ENCODE assay signal across 27 cellular contexts in the genomic region with DNA sequence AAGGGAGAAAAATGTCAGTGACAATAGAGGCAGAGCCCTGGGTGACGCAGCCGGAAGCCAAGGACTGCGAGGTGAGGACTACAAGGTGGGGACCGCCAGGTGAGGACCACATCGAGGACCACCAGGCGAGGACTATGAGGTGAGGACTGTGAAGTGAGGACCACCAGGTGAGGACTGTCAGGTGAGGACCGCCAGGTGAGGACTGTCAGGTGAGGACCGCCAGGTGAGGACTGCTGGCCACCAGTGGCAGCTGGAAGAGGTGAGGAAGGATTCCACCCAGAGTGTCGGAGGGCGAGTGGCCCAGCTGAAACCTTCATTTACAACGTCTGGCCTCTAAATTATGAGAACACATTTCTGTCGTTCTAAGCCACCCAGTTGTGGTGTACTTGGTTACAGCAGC. TPM values are rescaled to one million over a fixed set of nuclear protein-coding genes. Genes with fewer than 3 reads are reported as not detected.
DNase-seq lines count a peak whose midpoint lies in the region; ATAC-seq and TF ChIP-seq lines count a peak whose summit lies in the region.
"Had no signal": no experiment of that assay in that cellular context is flagged by ENCODE, and none has a peak within 500 bp of the region (broad histone marks: within the 10 kb centered on the region; RNA-seq: fewer than 3 reads in every experiment).

No MANE protein-coding gene starts in this region.

- TF ChIP-seq CTCF in WTC11 (IDR thresholded peaks at IDR 0.05): no peak
- no peak for TF ChIP-seq CTCF in ovary (IDR thresholded peaks at IDR 0.05)
- no peak for TF ChIP-seq CTCF in upper lobe of right lung (IDR thresholded peaks at IDR 0.05)

- H3K27ac ChIP-seq in ovary: peak overlapping the region; percentile 9 to 75
- H3K27ac ChIP-seq in upper lobe of right lung: peak overlapping the region; percentile 59
- H3K27ac ChIP-seq: SK-N-MC had no signal

- H3K27me3 ChIP-seq in ovary (no peaks in the 10 kb centered on the region), upper lobe of right lung (no peaks in the 10 kb centered on the region)

- no peaks in the 10 kb centered on the region for H3K9me3 Mint-ChIP-seq in WTC11
- H3K9me3 Mint-ChIP-seq: activated naive CD8-positive, alpha-beta T cell treated with anti-CD3 and anti-CD28 coated beads for 36 hours; activated T-cell treated with anti-CD3 and anti-CD28 coated beads, Interleukin-2, amount 50 U/mL, for 24 hours; CD4-positive, alpha-beta T cell; IgD-negative memory B cell; memory B cell had no signal

- H3K36me3 Mint-ChIP-seq in WTC11: peaks cover 42% of the 10 kb centered on the region
- H3K36me3 Mint-ChIP-seq: IgD-negative memory B cell had no signal

- no peak for TF ChIP-seq POLR2A in ovary (IDR thresholded peaks at IDR 0.05)

- peak overlapping the region; percentile 79; the same call in 1 of the 2 replicates for H3K27ac Mint-ChIP-seq in WTC11
- H3K27ac Mint-ChIP-seq: activated naive CD8-positive, alpha-beta T cell treated with anti-CD3 and anti-CD28 coated beads for 36 hours; CD4-positive, alpha-beta T cell; IgD-negative memory B cell; memory B cell had no signal

- TF ChIP-seq EP300 in ovary (IDR thresholded peaks at IDR 0.05): no peak

- H3K36me3 ChIP-seq in ovary (no peaks in the 10 kb centered on the region), upper lobe of right lung (peaks cover 13% of the 10 kb centered on the region)

- no peak for ATAC-seq in WTC11
- peak; percentile 5 for ATAC-seq in left lobe of liver
- ATAC-seq in upper lobe of right lung: no peak
- ATAC-seq: sciatic nerve had no signal

- H3K4me1 ChIP-seq in ovary (ENCODE audit: insufficient read depth): peaks cover 24% of the 10 kb centered on the region
- H3K4me1 ChIP-seq in upper lobe of right lung: peaks cover 41% of the 10 kb centered on the region

- H3K4me3 ChIP-seq in ovary: no peak overlapping the region
- no peak overlapping the region for H3K4me3 ChIP-seq in upper lobe of right lung
- H3K4me3 ChIP-seq: PC-9, SK-N-MC had no signal

- POLR2A ChIA-PET in WTC11 (lab: Charles Lee): no interaction called here

- peaks cover 21% of the 10 kb centered on the region for H3K4me1 Mint-ChIP-seq in WTC11
- H3K4me1 Mint-ChIP-seq: memory B cell had no signal

- no peak overlapping the region for H3K4me3 Mint-ChIP-seq in WTC11
- H3K4me3 Mint-ChIP-seq: activated naive CD8-positive, alpha-beta T cell treated with anti-CD3 and anti-CD28 coated beads for 36 hours; activated T-cell treated with anti-CD3 and anti-CD28 coated beads, Interleukin-2, amount 50 U/mL, for 24 hours; CD4-positive, alpha-beta T cell; memory B cell had no signal

- WGBS in ovary, 3 donors: 92 to 96% (median 94%) methylated on average over 12 of the region's 12 CpGs

- H3K9me3 ChIP-seq in ovary (no peaks in the 10 kb centered on the region), upper lobe of right lung (no peaks in the 10 kb centered on the region)

- CTCF ChIA-PET in WTC11 (lab: Charles Lee): interaction anchor here (1.0 kb wide), 1 partner anchor 302 kb away, joined by 4 read pairs; no protein-coding TSS in a partner anchor

- H3K27me3 Mint-ChIP-seq in WTC11 (ENCODE audit: low read depth): no peaks in the 10 kb centered on the region
- H3K27me3 Mint-ChIP-seq: activated naive CD8-positive, alpha-beta T cell treated with anti-CD3 and anti-CD28 coated beads for 36 hours; activated T-cell treated with anti-CD3 and anti-CD28 coated beads, Interleukin-2, amount 50 U/mL, for 24 hours; CD4-positive, alpha-beta T cell; IgD-negative memory B cell had no signal

- intact Hi-C loops in ovary (cut with DNase I): no loop called here
- intact Hi-C loops in upper lobe of right lung (cut with DNase I): no loop called here

- no peak for DNase-seq in WTC11 (ENCODE audit: low spot score)
- DNase-seq in left lobe of liver (ENCODE audit: low spot score): no peak
- DNase-seq in ovary: peak in 2 of 5 donors; percentile 39
- no peak for DNase-seq in upper lobe of right lung
- DNase-seq in cerebellar nuclear complex (lab: John Stamatoyannopoulos, UW): no peak
- no peak for DNase-seq in EL
- no peak for DNase-seq in activated gamma-delta T cell treated with Interleukin-2 at 50 U/mL for 16 hours
- no peak for DNase-seq in hepatic stellate cell (ENCODE audit: low spot score)
- DNase-seq: activated effector memory CD4-positive, alpha-beta T cell treated with anti-CD3 and anti-CD28 coated beads, Interleukin-2, amount 50 U/mL, for 16 hours; activated naive CD8-positive, alpha-beta T cell treated with anti-CD3 and anti-CD28 coated beads for 36 hours; activated T-cell treated with anti-CD3 and anti-CD28 coated beads, Interleukin-2, amount 50 U/mL, for 24 hours; CD4-positive, alpha-beta T cell; DMS 273 treated with DMSO at 0.1 percent for 48 hours; HCEC 1CT; hypothalamus; left cardiac atrium; NCI-H146; NCI-H226; NCI-H69; PC-9; stimulated activated CD4-positive, alpha-beta T cell treated with anti-CD3 and anti-CD28 coated beads, Interleukin-12 subunit alpha, Interleukin-12 subunit beta, amount 100 ng/mL, for 4 hours; stimulated activated CD4-positive, alpha-beta T cell treated with anti-CD3 and anti-CD28 coated beads, Interleukin-2, amount 100 ng/mL, for 48 hours; T-helper 1 cell had no signal

TF ChIP-seq in WTC11, 78 proteins besides CTCF, POLR2A, EP300 and RAD21 (continues in another document):
- TF ChIP-seq ZNF138 (CRISPR knock-in tag; conservative IDR thresholded peaks at IDR 0.05): no peak
- TF ChIP-seq, protein P1, sequence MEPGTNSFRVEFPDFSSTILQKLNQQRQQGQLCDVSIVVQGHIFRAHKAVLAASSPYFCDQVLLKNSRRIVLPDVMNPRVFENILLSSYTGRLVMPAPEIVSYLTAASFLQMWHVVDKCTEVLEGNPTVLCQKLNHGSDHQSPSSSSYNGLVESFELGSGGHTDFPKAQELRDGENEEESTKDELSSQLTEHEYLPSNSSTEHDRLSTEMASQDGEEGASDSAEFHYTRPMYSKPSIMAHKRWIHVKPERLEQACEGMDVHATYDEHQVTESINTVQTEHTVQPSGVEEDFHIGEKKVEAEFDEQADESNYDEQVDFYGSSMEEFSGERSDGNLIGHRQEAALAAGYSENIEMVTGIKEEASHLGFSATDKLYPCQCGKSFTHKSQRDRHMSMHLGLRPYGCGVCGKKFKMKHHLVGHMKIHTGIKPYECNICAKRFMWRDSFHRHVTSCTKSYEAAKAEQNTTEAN (CRISPR knock-in tag; IDR thresholded peaks at IDR 0.05): no peak
- no peak for TF ChIP-seq SMAD3 (CRISPR knock-in tag; IDR thresholded peaks at IDR 0.05; ENCODE audit: borderline replicate concordance)
- TF ChIP-seq EMX1 (CRISPR knock-in tag; IDR thresholded peaks at IDR 0.05): no peak
- TF ChIP-seq, protein P2, sequence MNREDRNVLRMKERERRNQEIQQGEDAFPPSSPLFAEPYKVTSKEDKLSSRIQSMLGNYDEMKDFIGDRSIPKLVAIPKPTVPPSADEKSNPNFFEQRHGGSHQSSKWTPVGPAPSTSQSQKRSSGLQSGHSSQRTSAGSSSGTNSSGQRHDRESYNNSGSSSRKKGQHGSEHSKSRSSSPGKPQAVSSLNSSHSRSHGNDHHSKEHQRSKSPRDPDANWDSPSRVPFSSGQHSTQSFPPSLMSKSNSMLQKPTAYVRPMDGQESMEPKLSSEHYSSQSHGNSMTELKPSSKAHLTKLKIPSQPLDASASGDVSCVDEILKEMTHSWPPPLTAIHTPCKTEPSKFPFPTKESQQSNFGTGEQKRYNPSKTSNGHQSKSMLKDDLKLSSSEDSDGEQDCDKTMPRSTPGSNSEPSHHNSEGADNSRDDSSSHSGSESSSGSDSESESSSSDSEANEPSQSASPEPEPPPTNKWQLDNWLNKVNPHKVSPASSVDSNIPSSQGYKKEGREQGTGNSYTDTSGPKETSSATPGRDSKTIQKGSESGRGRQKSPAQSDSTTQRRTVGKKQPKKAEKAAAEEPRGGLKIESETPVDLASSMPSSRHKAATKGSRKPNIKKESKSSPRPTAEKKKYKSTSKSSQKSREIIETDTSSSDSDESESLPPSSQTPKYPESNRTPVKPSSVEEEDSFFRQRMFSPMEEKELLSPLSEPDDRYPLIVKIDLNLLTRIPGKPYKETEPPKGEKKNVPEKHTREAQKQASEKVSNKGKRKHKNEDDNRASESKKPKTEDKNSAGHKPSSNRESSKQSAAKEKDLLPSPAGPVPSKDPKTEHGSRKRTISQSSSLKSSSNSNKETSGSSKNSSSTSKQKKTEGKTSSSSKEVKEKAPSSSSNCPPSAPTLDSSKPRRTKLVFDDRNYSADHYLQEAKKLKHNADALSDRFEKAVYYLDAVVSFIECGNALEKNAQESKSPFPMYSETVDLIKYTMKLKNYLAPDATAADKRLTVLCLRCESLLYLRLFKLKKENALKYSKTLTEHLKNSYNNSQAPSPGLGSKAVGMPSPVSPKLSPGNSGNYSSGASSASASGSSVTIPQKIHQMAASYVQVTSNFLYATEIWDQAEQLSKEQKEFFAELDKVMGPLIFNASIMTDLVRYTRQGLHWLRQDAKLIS (CRISPR knock-in tag; IDR thresholded peaks at IDR 0.05; ENCODE audit: borderline replicate concordance): no peak
- no peak for TF ChIP-seq JUN (CRISPR knock-in tag; IDR thresholded peaks at IDR 0.05)
- no peak for TF ChIP-seq MYBL2 (CRISPR knock-in tag; IDR thresholded peaks at IDR 0.05)
- no peak for TF ChIP-seq FOXP1 (CRISPR knock-in tag; IDR thresholded peaks at IDR 0.05; ENCODE audit: borderline replicate concordance)
- TF ChIP-seq NR2C2 (CRISPR knock-in tag; IDR thresholded peaks at IDR 0.05): no peak
- TF ChIP-seq, protein P3, sequence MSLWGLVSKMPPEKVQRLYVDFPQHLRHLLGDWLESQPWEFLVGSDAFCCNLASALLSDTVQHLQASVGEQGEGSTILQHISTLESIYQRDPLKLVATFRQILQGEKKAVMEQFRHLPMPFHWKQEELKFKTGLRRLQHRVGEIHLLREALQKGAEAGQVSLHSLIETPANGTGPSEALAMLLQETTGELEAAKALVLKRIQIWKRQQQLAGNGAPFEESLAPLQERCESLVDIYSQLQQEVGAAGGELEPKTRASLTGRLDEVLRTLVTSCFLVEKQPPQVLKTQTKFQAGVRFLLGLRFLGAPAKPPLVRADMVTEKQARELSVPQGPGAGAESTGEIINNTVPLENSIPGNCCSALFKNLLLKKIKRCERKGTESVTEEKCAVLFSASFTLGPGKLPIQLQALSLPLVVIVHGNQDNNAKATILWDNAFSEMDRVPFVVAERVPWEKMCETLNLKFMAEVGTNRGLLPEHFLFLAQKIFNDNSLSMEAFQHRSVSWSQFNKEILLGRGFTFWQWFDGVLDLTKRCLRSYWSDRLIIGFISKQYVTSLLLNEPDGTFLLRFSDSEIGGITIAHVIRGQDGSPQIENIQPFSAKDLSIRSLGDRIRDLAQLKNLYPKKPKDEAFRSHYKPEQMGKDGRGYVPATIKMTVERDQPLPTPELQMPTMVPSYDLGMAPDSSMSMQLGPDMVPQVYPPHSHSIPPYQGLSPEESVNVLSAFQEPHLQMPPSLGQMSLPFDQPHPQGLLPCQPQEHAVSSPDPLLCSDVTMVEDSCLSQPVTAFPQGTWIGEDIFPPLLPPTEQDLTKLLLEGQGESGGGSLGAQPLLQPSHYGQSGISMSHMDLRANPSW (CRISPR knock-in tag; conservative IDR thresholded peaks at IDR 0.05; ENCODE audit: low read depth): no peak
- TF ChIP-seq ETV6 (CRISPR knock-in tag; IDR thresholded peaks at IDR 0.05): no peak

RNA-seq across cellular contexts. Expression of gene CYB5A, which starts 41.6 kb away (rescaled TPM):
- 127 to 170 TPM (median 159 TPM) in 3 replicates for total RNA-seq in WTC11 (2021)
- total RNA-seq in left lobe of liver: 984 TPM
- total RNA-seq in ovary: 100 to 1,000 TPM; 158 to 454 (median 293) TPM
- polyA plus RNA-seq in ovary: 100 to 1,000 TPM; 233 to 325 TPM
- total RNA-seq in upper lobe of right lung: 399 TPM
